ENCODE assay signal across 15 cellular contexts in the genomic region with DNA sequence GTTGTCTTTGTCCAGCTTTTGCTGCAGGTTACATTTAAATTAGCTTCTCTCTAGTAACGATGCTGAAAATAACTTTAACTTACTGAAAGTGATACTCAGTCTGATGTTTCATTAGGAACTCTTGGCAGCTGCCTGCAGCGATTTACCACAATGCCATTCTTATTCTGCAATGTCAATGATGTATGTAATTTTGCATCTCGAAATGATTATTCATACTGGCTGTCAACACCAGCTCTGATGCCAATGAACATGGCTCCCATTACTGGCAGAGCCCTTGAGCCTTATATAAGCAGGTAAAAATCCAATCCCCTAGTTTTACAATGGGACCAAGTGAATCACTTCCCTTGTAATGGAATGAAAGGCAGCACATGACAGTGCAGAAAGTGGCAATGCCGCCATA. TPM values are rescaled to one million over a fixed set of nuclear protein-coding genes. Genes with fewer than 3 reads are reported as not detected.
DNase-seq lines count a peak whose midpoint lies in the region; ATAC-seq and TF ChIP-seq lines count a peak whose summit lies in the region.
"Had no signal": no experiment of that assay in that cellular context is flagged by ENCODE, and none has a peak within 500 bp of the region (broad histone marks: within the 10 kb centered on the region; RNA-seq: fewer than 3 reads in every experiment).

No MANE protein-coding gene starts in this region.

- no peaks in the 10 kb centered on the region for H3K4me1 ChIP-seq in foreskin keratinocyte
- no peaks in the 10 kb centered on the region for H3K4me1 ChIP-seq in PC-9 (replicated peaks; ENCODE audit: insufficient read depth)
- H3K4me1 ChIP-seq: esophagus muscularis mucosa, lower lobe of right lung had no signal

- H3K27me3 Mint-ChIP-seq in type B pancreatic cell, result no peaks in the 10 kb centered on the region
- H3K27me3 Mint-ChIP-seq: activated CD4-positive, alpha-beta T cell treated with anti-CD3 and anti-CD28 coated beads, Interleukin-2, amount 10 ng/mL, durations not matched to agents 7 days and 5 days; stimulated activated memory B cell treated with anti-CD40 and anti-IgM and Interleukin-4, amounts not matched to agents 10 μg/mL and 1 μg/mL and 100 μg/mL, for 72 hours had no signal

- H3K9me2 ChIP-seq in PC-9 (ENCODE audit: insufficient read depth), result no peaks in the 10 kb centered on the region

- H3K27ac ChIP-seq in foreskin keratinocyte (no peak overlapping the region), PC-9 (no peak overlapping the region)
- H3K27ac ChIP-seq: esophagus muscularis mucosa, lower lobe of right lung had no signal

- H3K27ac Mint-ChIP-seq in type B pancreatic cell, result no peak overlapping the region
- H3K27ac Mint-ChIP-seq: activated CD4-positive, alpha-beta T cell treated with anti-CD3 and anti-CD28 coated beads, Interleukin-2, amount 10 ng/mL, durations not matched to agents 7 days and 5 days; stimulated activated memory B cell treated with anti-CD40 and anti-IgM and Interleukin-4, amounts not matched to agents 10 μg/mL and 1 μg/mL and 100 μg/mL, for 72 hours had no signal

- CTCF ChIA-PET in PC-9 (lab: Charles Lee), result no interaction called here

- intact Hi-C loops in PC-9 (cut with micrococcal nuclease; ENCODE audit: unreplicated experiment), result no loop called here

- no peak overlapping the region for H3K4me3 ChIP-seq in PC-9
- H3K4me3 ChIP-seq: esophagus muscularis mucosa, lower lobe of right lung had no signal

- no peaks in the 10 kb centered on the region for H3F3A ChIP-seq in PC-9 (ENCODE audit: insufficient read depth, low read depth)

- ATAC-seq in GM18870 (IDR thresholded peaks at IDR 0.05; ENCODE audit: unreplicated experiment), result peak; percentile 85
- peak; percentile 96 for ATAC-seq in GM21723 (IDR thresholded peaks at IDR 0.05; ENCODE audit: unreplicated experiment)
- ATAC-seq in HG03432 (IDR thresholded peaks at IDR 0.05; ENCODE audit: unreplicated experiment), result peak; percentile 91
- peak; percentile 27 for ATAC-seq in foreskin keratinocyte
- ATAC-seq: lower lobe of right lung; stimulated activated memory B cell treated with anti-CD40 and anti-IgM and Interleukin-4, amounts not matched to agents 10 μg/mL and 1 μg/mL and 100 μg/mL, for 72 hours had no signal

- no peak overlapping the region for H3K4me2 ChIP-seq in PC-9

- DNase-seq in foreskin keratinocyte, result peak in 1 of 2 donors; percentile 26
- DNase-seq in NCI-H510A treated with DMSO at 0.1 percent for 48 hours (lab: John Stamatoyannopoulos, UW), result no peak
- no peak for DNase-seq in type B pancreatic cell (ENCODE audit: extremely low spot score, unreplicated experiment)
- DNase-seq in stimulated activated CD8-positive, alpha-beta memory T cell treated with anti-CD3 and anti-CD28 coated beads, Interleukin-4, amount 100 ng/mL, for 48 hours, result no peak
- no peak for DNase-seq in PC-9
- DNase-seq: activated CD4-positive, alpha-beta T cell treated with anti-CD3 and anti-CD28 coated beads, Interleukin-2, amount 10 ng/mL, durations not matched to agents 7 days and 5 days; Calu3; lower lobe of right lung; MV-4-11; RPMI8226 had no signal

- H3K27me3 ChIP-seq in foreskin keratinocyte (no peaks in the 10 kb centered on the region), PC-9 (ENCODE audit: insufficient read depth, low read depth) (no peaks in the 10 kb centered on the region)
- H3K27me3 ChIP-seq: esophagus muscularis mucosa had no signal

- H4K20me1 ChIP-seq in PC-9 (ENCODE audit: insufficient read depth), result no peaks in the 10 kb centered on the region

- POLR2A ChIA-PET in PC-9 (lab: Charles Lee; ENCODE audit: unreplicated experiment), result no interaction called here

- no peaks in the 10 kb centered on the region for H3K79me2 ChIP-seq in PC-9 (ENCODE audit: low read depth)

- no peaks in the 10 kb centered on the region for H3K4me1 Mint-ChIP-seq in type B pancreatic cell (ENCODE audit: unreplicated experiment)
- H3K4me1 Mint-ChIP-seq: activated CD4-positive, alpha-beta T cell treated with anti-CD3 and anti-CD28 coated beads, Interleukin-2, amount 10 ng/mL, durations not matched to agents 7 days and 5 days; stimulated activated memory B cell treated with anti-CD40 and anti-IgM and Interleukin-4, amounts not matched to agents 10 μg/mL and 1 μg/mL and 100 μg/mL, for 72 hours had no signal

- no peaks in the 10 kb centered on the region for H3K36me3 ChIP-seq in PC-9 (ENCODE audit: low read depth)
- H3K36me3 ChIP-seq: lower lobe of right lung had no signal

- no peaks in the 10 kb centered on the region for H3K36me3 Mint-ChIP-seq in type B pancreatic cell

- H3K4me3 Mint-ChIP-seq in type B pancreatic cell, result no peak overlapping the region
- H3K4me3 Mint-ChIP-seq: activated CD4-positive, alpha-beta T cell treated with anti-CD3 and anti-CD28 coated beads, Interleukin-2, amount 10 ng/mL, durations not matched to agents 7 days and 5 days; stimulated activated memory B cell treated with anti-CD40 and anti-IgM and Interleukin-4, amounts not matched to agents 10 μg/mL and 1 μg/mL and 100 μg/mL, for 72 hours had no signal

- H2AFZ ChIP-seq in PC-9, result no peak overlapping the region

- H3K9me3 ChIP-seq in PC-9 (ENCODE audit: insufficient read depth, low read depth), result no peaks in the 10 kb centered on the region
- H3K9me3 ChIP-seq: esophagus muscularis mucosa, lower lobe of right lung had no signal

- TF ChIP-seq CTCF in foreskin keratinocyte (conservative IDR thresholded peaks at IDR 0.05), result no peak
- no peak for TF ChIP-seq CTCF in type B pancreatic cell (conservative IDR thresholded peaks at IDR 0.05)
- TF ChIP-seq CTCF in PC-9 (conservative IDR thresholded peaks at IDR 0.05), result no peak

- no peaks in the 10 kb centered on the region for H3K9me3 Mint-ChIP-seq in type B pancreatic cell
- H3K9me3 Mint-ChIP-seq: activated CD4-positive, alpha-beta T cell treated with anti-CD3 and anti-CD28 coated beads, Interleukin-2, amount 10 ng/mL, durations not matched to agents 7 days and 5 days; stimulated activated memory B cell treated with anti-CD40 and anti-IgM and Interleukin-4, amounts not matched to agents 10 μg/mL and 1 μg/mL and 100 μg/mL, for 72 hours had no signal

- no TSS peak for BruUV-seq in PC-9 (replicated peaks; lab: Mats Ljungman, UMichigan)

RNA-seq across cellular contexts. Expression of a gene that starts 16.3 kb away (rescaled TPM):
- total RNA-seq in foreskin keratinocyte, result 72.3 and 78.9 TPM in 2 replicates
- polyA plus RNA-seq in foreskin keratinocyte, result 64.2 and 76.8 TPM in 2 replicates
- 71.3 and 84.3 TPM in 2 replicates for total RNA-seq in type B pancreatic cell (ENCODE audit: low replicate concordance)
- 141 and 144 TPM in 2 replicates for total RNA-seq in PC-9 (2021)

Comparison
In these comparisons a context has a peak if more than half of its experiments do, and no peak if none do; other contexts are left out.
1. ATAC-seq: peak in every context shown above with its lines; median percentile 96 in GM21723; 91 in HG03432; 85 in GM18870; 27 in foreskin keratinocyte.